Comparison of ENCODE assay signal across 24 cellular contexts in genomic region chr16:14586637-14587036, GRCh38.
"Had no signal": no experiment of that assay in that cellular context is flagged by ENCODE, and none has a peak within 500 bp of the region (broad histone marks: within the 10 kb centered on the region; RNA-seq: fewer than 3 reads in every experiment).

No MANE protein-coding gene starts in this region.

- H3K4me1 Mint-ChIP-seq: central memory CD8-positive, alpha-beta T cell; neural crest cell had no signal

- H3K36me3 ChIP-seq: uterus had no signal

- H3K4me1 ChIP-seq: ascending aorta, colonic mucosa, right atrium auricular region, tibial nerve, uterus had no signal

- ATAC-seq: left lobe of liver; stimulated activated naive CD8-positive, alpha-beta T cell treated with anti-CD3 and anti-CD28 coated beads, Interleukin-15, Interleukin-2, amounts not matched to agents 100 U/mL and 50 U/mL, for 24 hours had no signal

- H3K9me3 Mint-ChIP-seq: activated B cell treated with CpG ODN at 0.5 μM for 24 hours; activated CD4-positive, alpha-beta memory T cell treated with anti-CD3 and anti-CD28 coated beads for 36 hours; activated naive CD4-positive, alpha-beta T cell treated with anti-CD3 and anti-CD28 coated beads, Interleukin-2, amount 10 ng/mL, durations not matched to agents 7 days and 5 days; central memory CD8-positive, alpha-beta T cell; neural crest cell had no signal

- H3K4me3 ChIP-seq: ascending aorta, colonic mucosa, right atrium auricular region, tibial nerve, uterus had no signal

- H3K4me3 Mint-ChIP-seq: activated B cell treated with CpG ODN at 0.5 μM for 24 hours; activated CD4-positive, alpha-beta memory T cell treated with anti-CD3 and anti-CD28 coated beads for 36 hours; activated naive CD4-positive, alpha-beta T cell treated with anti-CD3 and anti-CD28 coated beads, Interleukin-2, amount 10 ng/mL, durations not matched to agents 7 days and 5 days; central memory CD8-positive, alpha-beta T cell; neural crest cell had no signal

- DNase-seq: activated B cell treated with CpG ODN at 0.5 μM for 24 hours; activated CD4-positive, alpha-beta memory T cell treated with anti-CD3 and anti-CD28 coated beads for 36 hours; activated CD4-positive, alpha-beta T cell treated with anti-CD3 and anti-CD28 coated beads for 4 hours; activated effector memory CD4-positive, alpha-beta T cell treated with Interleukin-2 at 50 U/mL for 16 hours; activated naive CD4-positive, alpha-beta T cell treated with anti-CD3 and anti-CD28 coated beads, Interleukin-2, amount 10 ng/mL, durations not matched to agents 7 days and 5 days; activated T-cell treated with anti-CD3 and anti-CD28 coated beads, Interleukin-2, amount 50 U/mL, for 1 hour; colonic mucosa; hypothalamus; kidney; mammary epithelial cell; midbrain; stimulated activated CD4-positive, alpha-beta T cell treated with anti-CD3 and anti-CD28 coated beads, Interleukin-12 subunit alpha, Interleukin-12 subunit beta, amount 100 ng/mL, for 4 hours; stimulated activated CD4-positive, alpha-beta T cell treated with anti-CD3 and anti-CD28 coated beads, Interleukin-1b, Interleukin-23, amount 100 ng/mL, for 48 hours; stimulated activated CD8-positive, alpha-beta memory T cell treated with anti-CD3 and anti-CD28 coated beads, Interleukin-4, amount 100 ng/mL, for 48 hours; stimulated activated naive CD8-positive, alpha-beta T cell treated with anti-CD3 and anti-CD28 coated beads, Interleukin-15, Interleukin-2, amounts not matched to agents 100 U/mL and 50 U/mL, for 24 hours; substantia nigra; uterus had no signal

- H3K27ac Mint-ChIP-seq: activated B cell treated with CpG ODN at 0.5 μM for 24 hours; activated CD4-positive, alpha-beta memory T cell treated with anti-CD3 and anti-CD28 coated beads for 36 hours; activated naive CD4-positive, alpha-beta T cell treated with anti-CD3 and anti-CD28 coated beads, Interleukin-2, amount 10 ng/mL, durations not matched to agents 7 days and 5 days; progenitor cell of endocrine pancreas had no signal

- H3K27ac ChIP-seq: ascending aorta, colonic mucosa, right atrium auricular region, tibial nerve, uterus had no signal

- H3K27me3 ChIP-seq: ascending aorta, colonic mucosa, right atrium auricular region, tibial nerve, uterus had no signal

- H3K9me3 ChIP-seq: ascending aorta, colonic mucosa, right atrium auricular region, tibial nerve, uterus had no signal

- H3K27me3 Mint-ChIP-seq: activated B cell treated with CpG ODN at 0.5 μM for 24 hours; activated CD4-positive, alpha-beta memory T cell treated with anti-CD3 and anti-CD28 coated beads for 36 hours; activated naive CD4-positive, alpha-beta T cell treated with anti-CD3 and anti-CD28 coated beads, Interleukin-2, amount 10 ng/mL, durations not matched to agents 7 days and 5 days; central memory CD8-positive, alpha-beta T cell; progenitor cell of endocrine pancreas had no signal
